In genomic region chr13:97459215-97459772, GRCh38 we compare ENCODE assay signal across 11 cellular contexts. TPM values are rescaled to one million over a fixed set of nuclear protein-coding genes. Genes with fewer than 3 reads are reported as not detected.
DNase-seq lines count a peak whose midpoint lies in the region; ATAC-seq and TF ChIP-seq lines count a peak whose summit lies in the region.
"Had no signal": no experiment of that assay in that cellular context is flagged by ENCODE, and none has a peak within 500 bp of the region (broad histone marks: within the 10 kb centered on the region; RNA-seq: fewer than 3 reads in every experiment).

No MANE protein-coding gene starts in this region.

- H3K27ac Mint-ChIP-seq in activated naive CD4-positive, alpha-beta T cell treated with anti-CD3 and anti-CD28 coated beads, Interleukin-2, amount 50 U/mL, for 72 hours, result peak overlapping the region in 1 of 2 donors; percentile 35
- peak overlapping the region; percentile 81 for H3K27ac Mint-ChIP-seq in stimulated activated memory B cell treated with anti-CD40 and anti-IgM and Interleukin-4, amounts not matched to agents 10 μg/mL and 1 μg/mL and 100 μg/mL, for 72 hours
- H3K27ac Mint-ChIP-seq: activated naive CD8-positive, alpha-beta T cell treated with anti-CD3 and anti-CD28 coated beads, Interleukin-2, amount 10 ng/mL, durations not matched to agents 7 days and 5 days had no signal

- peaks cover 12 to 13% of the 10 kb centered on the region in 2 donors for H3K36me3 Mint-ChIP-seq in activated naive CD4-positive, alpha-beta T cell treated with anti-CD3 and anti-CD28 coated beads, Interleukin-2, amount 50 U/mL, for 72 hours
- peaks cover 26% of the 10 kb centered on the region for H3K36me3 Mint-ChIP-seq in stimulated activated memory B cell treated with anti-CD40 and anti-IgM and Interleukin-4, amounts not matched to agents 10 μg/mL and 1 μg/mL and 100 μg/mL, for 72 hours

- intact Hi-C loops in uterus (cut with DNase I; ENCODE audit: low total_unique reads), result no loop called here

- peak; percentile 33 to 64 for ATAC-seq in activated naive CD4-positive, alpha-beta T cell treated with anti-CD3 and anti-CD28 coated beads, Interleukin-2, amount 50 U/mL, for 72 hours
- ATAC-seq in GM21723 (IDR thresholded peaks at IDR 0.05; ENCODE audit: unreplicated experiment) (peak; percentile 45), HG03039 (IDR thresholded peaks at IDR 0.05; ENCODE audit: unreplicated experiment) (no peak)
- no peak for ATAC-seq in stimulated activated memory B cell treated with anti-CD40 and anti-IgM and Interleukin-4, amounts not matched to agents 10 μg/mL and 1 μg/mL and 100 μg/mL, for 72 hours
- ATAC-seq: effector memory CD8-positive, alpha-beta T cell had no signal

- peaks cover 0 to 9% of the 10 kb centered on the region in 2 donors for H3K9me3 Mint-ChIP-seq in activated naive CD4-positive, alpha-beta T cell treated with anti-CD3 and anti-CD28 coated beads, Interleukin-2, amount 50 U/mL, for 72 hours
- no peaks in the 10 kb centered on the region for H3K9me3 Mint-ChIP-seq in stimulated activated memory B cell treated with anti-CD40 and anti-IgM and Interleukin-4, amounts not matched to agents 10 μg/mL and 1 μg/mL and 100 μg/mL, for 72 hours
- H3K9me3 Mint-ChIP-seq: effector memory CD8-positive, alpha-beta T cell had no signal

- no peak for TF ChIP-seq POLR2A in uterus (IDR thresholded peaks at IDR 0.05)

- H3K27me3 Mint-ChIP-seq in stimulated activated memory B cell treated with anti-CD40 and anti-IgM and Interleukin-4, amounts not matched to agents 10 μg/mL and 1 μg/mL and 100 μg/mL, for 72 hours, result no peaks in the 10 kb centered on the region
- H3K27me3 Mint-ChIP-seq: activated naive CD8-positive, alpha-beta T cell treated with anti-CD3 and anti-CD28 coated beads, Interleukin-2, amount 10 ng/mL, durations not matched to agents 7 days and 5 days; effector memory CD8-positive, alpha-beta T cell had no signal

- no peaks in the 10 kb centered on the region for H3K27me3 ChIP-seq in uterus

- H3K4me3 Mint-ChIP-seq in stimulated activated memory B cell treated with anti-CD40 and anti-IgM and Interleukin-4, amounts not matched to agents 10 μg/mL and 1 μg/mL and 100 μg/mL, for 72 hours, result no peak overlapping the region
- H3K4me3 Mint-ChIP-seq: activated naive CD8-positive, alpha-beta T cell treated with anti-CD3 and anti-CD28 coated beads, Interleukin-2, amount 10 ng/mL, durations not matched to agents 7 days and 5 days; effector memory CD8-positive, alpha-beta T cell had no signal

- no peak overlapping the region for H3K27ac ChIP-seq in uterus

- peaks cover 41% of the 10 kb centered on the region for H3K4me1 Mint-ChIP-seq in stimulated activated memory B cell treated with anti-CD40 and anti-IgM and Interleukin-4, amounts not matched to agents 10 μg/mL and 1 μg/mL and 100 μg/mL, for 72 hours

- no peak overlapping the region for H3K4me3 ChIP-seq in uterus

- H3K9me3 ChIP-seq in uterus, result peaks cover 0 to 9% of the 10 kb centered on the region in 2 donors

- no peak for TF ChIP-seq CTCF in uterus (IDR thresholded peaks at IDR 0.05)

- no peaks in the 10 kb centered on the region for H3K4me1 ChIP-seq in uterus

- no peaks in the 10 kb centered on the region for H3K36me3 ChIP-seq in uterus

- no peak for DNase-seq in activated naive CD4-positive, alpha-beta T cell treated with anti-CD3 and anti-CD28 coated beads, Interleukin-2, amount 50 U/mL, for 72 hours (ENCODE audit: low spot score in 2 of 2)
- no peak for DNase-seq in activated naive CD4-positive, alpha-beta T cell treated with Interleukin-2 at 50 U/mL for 16 hours
- DNase-seq in NCI-H774 (lab: John Stamatoyannopoulos, UW) (peak; percentile 57), HT-29 (ENCODE audit: low spot score) (no peak), uterus (no peak)
- DNase-seq: activated naive CD8-positive, alpha-beta T cell treated with anti-CD3 and anti-CD28 coated beads, Interleukin-2, amount 10 ng/mL, durations not matched to agents 7 days and 5 days; effector memory CD8-positive, alpha-beta T cell; hippocampal formation had no signal

RNA-seq across cellular contexts. Expression of gene RAP2A, which starts 25.3 kb away (rescaled TPM):
- 10 to 100 TPM in 1 of 2 donors, 1 to 10 TPM in 1; 8.1 to 19.0 TPM for total RNA-seq in activated naive CD4-positive, alpha-beta T cell treated with anti-CD3 and anti-CD28 coated beads, Interleukin-2, amount 50 U/mL, for 72 hours
- 26.5 and 28.8 TPM in 2 replicates for total RNA-seq in HT-29 (2014; rRNA removed; shearing (Covaris generic))
- 10 to 100 TPM in 3 of 4 donors, 1 to 10 TPM in 1; 7.9 to 76.9 (median 24.2) TPM for total RNA-seq in uterus

Comparison
In these comparisons a context has a peak if more than half of its experiments do, and no peak if none do; other contexts are left out.
1. ATAC-seq: peak in activated naive CD4-positive, alpha-beta T cell treated with anti-CD3 and anti-CD28 coated beads, Interleukin-2, amount 50 U/mL, for 72 hours (2 of 2) and GM21723 (single experiment); none in stimulated activated memory B cell treated with anti-CD40 and anti-IgM and Interleukin-4, amounts not matched to agents 10 μg/mL and 1 μg/mL and 100 μg/mL, for 72 hours (single experiment) and HG03039 (single experiment).